In genomic region chr4:187059031-187059430, GRCh38 we compare ENCODE assay signal across 15 cellular contexts.
DNase-seq lines count a peak whose midpoint lies in the region; ATAC-seq lines count a peak whose summit lies in the region.
"Had no signal": no experiment of that assay in that cellular context is flagged by ENCODE, and none has a peak within 500 bp of the region (broad histone marks: within the 10 kb centered on the region; RNA-seq: fewer than 3 reads in every experiment).

No MANE protein-coding gene starts in this region.

- intact Hi-C loops in activated CD4-positive, alpha-beta T cell treated with anti-CD3 and anti-CD28 coated beads, Interleukin-2, amount 10 ng/mL, durations not matched to agents 24 days and 14 days (cut with micrococcal nuclease): no loop called here

- DNase-seq in activated CD4-positive, alpha-beta T cell treated with anti-CD3 and anti-CD28 coated beads, Interleukin-2, amount 10 ng/mL, durations not matched to agents 24 days and 14 days: peak; percentile 34
- DNase-seq in activated CD4-positive, alpha-beta T cell treated with anti-CD3 and anti-CD28 coated beads for 4 hours: no peak
- DNase-seq in astrocyte of the hippocampus (ENCODE audit: low read depth, low spot score) (peak; percentile 23), left kidney (ENCODE audit: low read depth, low spot score) (peak; percentile 81), NCI-H2196 (lab: John Stamatoyannopoulos, UW; ENCODE audit: unreplicated experiment) (no peak), G401 (ENCODE audit: low spot score) (no peak)
- DNase-seq in activated T-cell treated with anti-CD3 and anti-CD28 coated beads, Interleukin-2, amount 50 U/mL, for 1 hour: no peak
- DNase-seq: AML-193; C1 segment of cervical spinal cord; Calu3; CD4-positive, alpha-beta T cell; DMS 273 treated with DMSO at 0.1 percent for 48 hours; H9 had no signal

- H3K36me3 Mint-ChIP-seq in activated CD4-positive, alpha-beta T cell treated with anti-CD3 and anti-CD28 coated beads, Interleukin-2, amount 10 ng/mL, durations not matched to agents 24 days and 14 days (ENCODE audit: low read depth): no peaks in the 10 kb centered on the region

- no peaks in the 10 kb centered on the region for H3K4me1 Mint-ChIP-seq in activated CD4-positive, alpha-beta T cell treated with anti-CD3 and anti-CD28 coated beads, Interleukin-2, amount 10 ng/mL, durations not matched to agents 24 days and 14 days

- H3K27me3 Mint-ChIP-seq in activated CD4-positive, alpha-beta T cell treated with anti-CD3 and anti-CD28 coated beads, Interleukin-2, amount 10 ng/mL, durations not matched to agents 24 days and 14 days: no peaks in the 10 kb centered on the region
- H3K27me3 Mint-ChIP-seq: CD4-positive, alpha-beta T cell had no signal

- peaks cover 5% of the 10 kb centered on the region for H3K9me3 Mint-ChIP-seq in activated CD4-positive, alpha-beta T cell treated with anti-CD3 and anti-CD28 coated beads, Interleukin-2, amount 10 ng/mL, durations not matched to agents 24 days and 14 days
- H3K9me3 Mint-ChIP-seq: GM23338, H9 had no signal

- H3K27ac Mint-ChIP-seq in activated CD4-positive, alpha-beta T cell treated with anti-CD3 and anti-CD28 coated beads, Interleukin-2, amount 10 ng/mL, durations not matched to agents 24 days and 14 days: no peak overlapping the region
- H3K27ac Mint-ChIP-seq: CD4-positive, alpha-beta T cell; GM23338; H9 had no signal

- in situ Hi-C loops in G401 (cut with HindIII; ENCODE audit: low sequenced_read_pairs): no loop called here

- ATAC-seq in HG02798 (IDR thresholded peaks at IDR 0.05; ENCODE audit: poor library complexity, unreplicated experiment): no peak
- ATAC-seq: GM23338 had no signal

- no peak overlapping the region for H3K4me3 Mint-ChIP-seq in activated CD4-positive, alpha-beta T cell treated with anti-CD3 and anti-CD28 coated beads, Interleukin-2, amount 10 ng/mL, durations not matched to agents 24 days and 14 days
- H3K4me3 Mint-ChIP-seq: CD4-positive, alpha-beta T cell; GM23338; H9 had no signal

Comparison
In these comparisons a context has a peak if more than half of its experiments do, and no peak if none do; other contexts are left out.
1. DNase-seq: peak in activated CD4-positive, alpha-beta T cell treated with anti-CD3 and anti-CD28 coated beads, Interleukin-2, amount 10 ng/mL, durations not matched to agents 24 days and 14 days (single experiment), astrocyte of the hippocampus (single experiment) and left kidney (single experiment); none in activated CD4-positive, alpha-beta T cell treated with anti-CD3 and anti-CD28 coated beads for 4 hours (0 of 2), NCI-H2196 (single experiment), activated T-cell treated with anti-CD3 and anti-CD28 coated beads, Interleukin-2, amount 50 U/mL, for 1 hour (single experiment) and G401 (single experiment).